ENCODE assay signal across 8 cellular contexts in genomic region chr12:123119808-123120207, GRCh38. TPM values are rescaled to one million over a fixed set of nuclear protein-coding genes. Genes with fewer than 3 reads are reported as not detected.
A peak's percentile ranks its signal among the peaks of the same experiment; 100 is the strongest.
DNase-seq lines count a peak whose midpoint lies in the region; ATAC-seq lines count a peak whose summit lies in the region.
"Had no signal": no experiment of that assay in that cellular context is flagged by ENCODE, and none has a peak within 500 bp of the region (broad histone marks: within the 10 kb centered on the region; RNA-seq: fewer than 3 reads in every experiment).

No MANE protein-coding gene starts in this region.

- no peaks in the 10 kb centered on the region for H3K9me3 Mint-ChIP-seq in activated T-cell treated with anti-CD3 and anti-CD28 coated beads, Interleukin-2, amount 50 U/mL, for 4 hours
- H3K9me3 Mint-ChIP-seq in stimulated activated naive CD8-positive, alpha-beta T cell treated with anti-CD3 and anti-CD28 coated beads, Interleukin-15, amount 100 ng/mL, for 72 hours: no peaks in the 10 kb centered on the region

- peak; percentile 42 for DNase-seq in activated T-cell treated with anti-CD3 and anti-CD28 coated beads, Interleukin-2, amount 50 U/mL, for 4 hours
- peak; percentile 44 to 61 for DNase-seq in stimulated activated naive CD8-positive, alpha-beta T cell treated with anti-CD3 and anti-CD28 coated beads, Interleukin-15, amount 100 ng/mL, for 72 hours
- DNase-seq in medulla oblongata (ENCODE audit: extremely low spot score) (no peak), HCEC 1CT (no peak), substantia nigra (lab: John Stamatoyannopoulos, UW) (no peak)

- no peaks in the 10 kb centered on the region for H3K27me3 Mint-ChIP-seq in activated T-cell treated with anti-CD3 and anti-CD28 coated beads, Interleukin-2, amount 50 U/mL, for 4 hours (ENCODE audit: low read depth)
- H3K27me3 Mint-ChIP-seq in stimulated activated naive CD8-positive, alpha-beta T cell treated with anti-CD3 and anti-CD28 coated beads, Interleukin-15, amount 100 ng/mL, for 72 hours: no peaks in the 10 kb centered on the region

- peak overlapping the region in 1 of 2 donors; percentile 89 for H3K27ac Mint-ChIP-seq in stimulated activated naive CD8-positive, alpha-beta T cell treated with anti-CD3 and anti-CD28 coated beads, Interleukin-15, amount 100 ng/mL, for 72 hours

- no peak overlapping the region for H3K27ac ChIP-seq in substantia nigra (ENCODE audit: low read depth, low read length, poor library complexity, severe bottlenecking)
- H3K27ac ChIP-seq: HL-60 had no signal

- H3K36me3 Mint-ChIP-seq in activated T-cell treated with anti-CD3 and anti-CD28 coated beads, Interleukin-2, amount 50 U/mL, for 4 hours (ENCODE audit: insufficient read depth): no peaks in the 10 kb centered on the region

- peak; percentile 85 for ATAC-seq in GM21367 (IDR thresholded peaks at IDR 0.05; ENCODE audit: unreplicated experiment)
- ATAC-seq in HG03439 (IDR thresholded peaks at IDR 0.05; ENCODE audit: unreplicated experiment): peak; percentile 94
- ATAC-seq in activated T-cell treated with anti-CD3 and anti-CD28 coated beads, Interleukin-2, amount 50 U/mL, for 4 hours: peak; percentile 78 to 81
- ATAC-seq in stimulated activated naive CD8-positive, alpha-beta T cell treated with anti-CD3 and anti-CD28 coated beads, Interleukin-15, amount 100 ng/mL, for 72 hours: peak; percentile 87

- no peak overlapping the region for H3K4me3 Mint-ChIP-seq in activated T-cell treated with anti-CD3 and anti-CD28 coated beads, Interleukin-2, amount 50 U/mL, for 4 hours
- peak overlapping the region; percentile 37 to 55 for H3K4me3 Mint-ChIP-seq in stimulated activated naive CD8-positive, alpha-beta T cell treated with anti-CD3 and anti-CD28 coated beads, Interleukin-15, amount 100 ng/mL, for 72 hours

- peaks cover 67% of the 10 kb centered on the region for H3K4me1 Mint-ChIP-seq in activated T-cell treated with anti-CD3 and anti-CD28 coated beads, Interleukin-2, amount 50 U/mL, for 4 hours (ENCODE audit: low read depth)
- H3K4me1 Mint-ChIP-seq in stimulated activated naive CD8-positive, alpha-beta T cell treated with anti-CD3 and anti-CD28 coated beads, Interleukin-15, amount 100 ng/mL, for 72 hours: peaks cover 84% of the 10 kb centered on the region

RNA-seq across cellular contexts. Expression of gene PITPNM2, which starts 31.1 kb away (rescaled TPM):
- 1 to 10 TPM; 7.3 to 9.3 (median 9.2) TPM for total RNA-seq in activated T-cell treated with anti-CD3 and anti-CD28 coated beads, Interleukin-2, amount 50 U/mL, for 4 hours

Comparison
In these comparisons a context has a peak if more than half of its experiments do, and no peak if none do; other contexts are left out.
1. DNase-seq: peak in activated T-cell treated with anti-CD3 and anti-CD28 coated beads, Interleukin-2, amount 50 U/mL, for 4 hours (single experiment) and stimulated activated naive CD8-positive, alpha-beta T cell treated with anti-CD3 and anti-CD28 coated beads, Interleukin-15, amount 100 ng/mL, for 72 hours (2 of 2); none in medulla oblongata (single experiment), HCEC 1CT (single experiment) and substantia nigra (0 of 49).
2. Peak in every context shown above with its lines, with median percentiles within 50 percentile points of each other: ATAC-seq.